Comparison of ENCODE assay signal across 8 cellular contexts in the genomic region with DNA sequence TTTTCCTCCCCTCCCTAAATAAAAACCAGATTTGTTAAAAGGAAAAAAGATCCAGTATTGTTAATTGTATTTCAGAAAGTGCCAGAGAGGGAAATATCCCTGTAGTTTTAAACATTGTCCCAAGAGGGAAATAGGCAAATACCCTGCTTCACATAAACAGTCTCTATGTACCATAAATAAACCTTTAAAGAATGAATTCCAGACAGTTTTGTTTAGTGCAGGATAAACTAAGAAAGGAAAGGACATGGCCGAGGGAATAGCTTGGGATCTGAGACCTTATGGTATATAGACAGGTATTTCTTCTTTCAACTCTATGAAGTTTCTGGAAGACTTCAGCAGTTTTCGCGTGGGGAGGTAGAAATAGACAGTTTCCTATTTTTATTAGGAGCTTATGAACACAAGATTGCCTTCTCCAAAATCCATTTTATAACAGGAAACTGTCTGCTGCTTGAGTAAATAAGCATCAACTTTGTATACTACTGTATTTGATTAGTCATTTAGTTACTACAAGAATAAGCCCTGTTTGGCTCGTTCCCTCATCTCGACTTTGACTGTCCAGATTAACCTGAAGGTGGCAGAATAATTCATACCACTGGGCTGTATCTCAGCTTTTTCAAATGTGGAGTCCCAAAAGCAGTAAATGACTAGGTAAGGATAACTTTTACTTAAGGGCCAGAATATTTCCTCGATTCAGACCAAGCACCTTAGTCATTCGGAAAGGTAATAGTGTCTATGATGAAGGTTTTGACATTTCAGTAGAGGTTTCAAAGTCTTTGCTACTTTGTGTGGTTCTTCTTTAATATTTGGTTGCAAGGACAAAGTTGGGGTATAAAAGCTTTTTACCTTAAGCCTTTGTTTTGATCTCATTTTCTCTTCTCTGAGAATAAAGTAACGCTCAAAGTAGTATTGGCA.
DNase-seq lines count a peak whose midpoint lies in the region; ATAC-seq and TF ChIP-seq lines count a peak whose summit lies in the region.

No MANE protein-coding gene starts in this region.

- no peak overlapping the region for H3K4me3 ChIP-seq in AG09309 (ENCODE audit: control insufficient read depth, low read depth, low read length)
- no peak overlapping the region for H3K4me3 ChIP-seq in HFF-Myc (replicated peaks; ENCODE audit: low read depth, low read length)
- H3K4me3 ChIP-seq in left lung, result no peak overlapping the region
- H3K4me3 ChIP-seq in tibial nerve, result no peak overlapping the region

- TF ChIP-seq POLR2A in tibial nerve (IDR thresholded peaks at IDR 0.05), result no peak

- H3K36me3 ChIP-seq in left lung, result peaks cover 0 to 46% of the 10 kb centered on the region in 2 donors
- peaks cover 0 to 17% (median 4%) of the 10 kb centered on the region in 3 donors for H3K36me3 ChIP-seq in tibial nerve

- ATAC-seq in left lung, result peak; percentile 82

- H3K4me1 ChIP-seq in left lung (peaks cover 23 to 39% of the 10 kb centered on the region in 2 donors), tibial nerve (peaks cover 9 to 65% (median 43%) of the 10 kb centered on the region in 4 donors)

- peak; percentile 61 for DNase-seq in AG09309 (ENCODE audit: low read depth)
- peak; percentile 56 for DNase-seq in HFF-Myc (ENCODE audit: extremely low read depth, low read depth)
- DNase-seq in brain pericyte (ENCODE audit: low read depth, low spot score), result peak; percentile 16
- DNase-seq in left lung, result no peak
- peak in 1 of 2 donors; percentile 52 for DNase-seq in tibial nerve (ENCODE audit: low spot score in 2 of 2)
- DNase-seq in AML-193 (lab: John Stamatoyannopoulos, UW), result no peak
- DNase-seq in islet precursor cell, result no peak
- no peak for DNase-seq in GM19240 (ENCODE audit: insufficient read length, low spot score)

- 29 to 30% methylated on average over 8 of the region's 8 CpGs for WGBS in tibial nerve, 2 donors

- no peaks in the 10 kb centered on the region for H3K27me3 ChIP-seq in left lung
- H3K27me3 ChIP-seq in tibial nerve, result no peaks in the 10 kb centered on the region

- TF ChIP-seq EP300 in tibial nerve (IDR thresholded peaks at IDR 0.05), result peak in 1 of 2 donors; percentile 19

- H3K9me3 ChIP-seq in left lung (no peaks in the 10 kb centered on the region), tibial nerve (no peaks in the 10 kb centered on the region)

- H3K27ac ChIP-seq in left lung, result peak overlapping the region; percentile 49 to 53
- peak overlapping the region; percentile 15 to 91 (median 74) for H3K27ac ChIP-seq in tibial nerve

- peak; percentile 55 for TF ChIP-seq CTCF in AG09309 (IDR thresholded peaks at IDR 0.05; ENCODE audit: control insufficient read depth, insufficient read depth, low read depth, low read length, missing control alignments)
- TF ChIP-seq CTCF in HFF-Myc (IDR thresholded peaks at IDR 0.05; ENCODE audit: low read depth, low read length, missing control alignments), result no peak
- TF ChIP-seq CTCF in left lung (IDR thresholded peaks at IDR 0.05), result no peak
- peak; percentile 20 to 44 (median 25) for TF ChIP-seq CTCF in tibial nerve (IDR thresholded peaks at IDR 0.05)

- intact Hi-C loops in left lung (cut with DNase I), result no loop called here

Comparison
In these comparisons a context has a peak if more than half of its experiments do, and no peak if none do; other contexts are left out.
1. DNase-seq: peak in AG09309 (single experiment), HFF-Myc (single experiment) and brain pericyte (single experiment); none in left lung (0 of 2), AML-193 (0 of 2), islet precursor cell (single experiment) and GM19240 (single experiment).
2. CTCF ChIP-seq: peak in AG09309 (single experiment) and tibial nerve (5 of 5); none in HFF-Myc (single experiment) and left lung (0 of 2).